Comparison of ENCODE assay signal across 2 cellular contexts in genomic region chr7:2572101-2572842, GRCh38.
TF ChIP-seq lines count a peak whose summit lies in the region.

No MANE protein-coding gene starts in this region.

TF ChIP-seq in HCT116, 20 proteins besides CTCF, POLR2A, EP300 and RAD21:
- TF ChIP-seq ZFX (IDR thresholded peaks at IDR 0.05) (no peak), SIN3A (IDR thresholded peaks at IDR 0.05; ENCODE audit: low read depth) (peak; percentile 65), EGR1 (IDR thresholded peaks at IDR 0.05; ENCODE audit: low read depth) (no peak), JUND (IDR thresholded peaks at IDR 0.05) (peak; percentile 86), FOSL1 (IDR thresholded peaks at IDR 0.05; ENCODE audit: low read depth) (peak; percentile 91), SP1 (IDR thresholded peaks at IDR 0.05; ENCODE audit: low read depth) (peak; percentile 64; the same call in 1 of the 2 replicates), TCF7L2 (IDR thresholded peaks at IDR 0.05; ENCODE audit: borderline replicate concordance, extremely low read depth, insufficient read depth, insufficient read length) (no peak), ZBTB33 (IDR thresholded peaks at IDR 0.05; ENCODE audit: extremely low read depth, insufficient replicate concordance, low read length) (no peak), CEBPB (IDR thresholded peaks at IDR 0.05; ENCODE audit: low read depth) (no peak)
- TF ChIP-seq, protein P1, sequence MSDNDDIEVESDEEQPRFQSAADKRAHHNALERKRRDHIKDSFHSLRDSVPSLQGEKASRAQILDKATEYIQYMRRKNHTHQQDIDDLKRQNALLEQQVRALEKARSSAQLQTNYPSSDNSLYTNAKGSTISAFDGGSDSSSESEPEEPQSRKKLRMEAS (IDR thresholded peaks at IDR 0.05), result peak; percentile 86; the same call in 1 of the 2 replicates

TF ChIP-seq in HepG2, 621 proteins besides CTCF, POLR2A, EP300 and RAD21:
- TF ChIP-seq CAMTA2 (CRISPR knock-in tag; IDR thresholded peaks at IDR 0.05; ENCODE audit: borderline replicate concordance) (no peak), ZBTB33 (CRISPR knock-in tag; IDR thresholded peaks at IDR 0.05) (peak; percentile 58), FOSL2 (CRISPR knock-in tag; IDR thresholded peaks at IDR 0.05) (peak; percentile 28; the same call in 1 of the 2 replicates)
